ENCODE assay signal across 15 cellular contexts in the genomic region with DNA sequence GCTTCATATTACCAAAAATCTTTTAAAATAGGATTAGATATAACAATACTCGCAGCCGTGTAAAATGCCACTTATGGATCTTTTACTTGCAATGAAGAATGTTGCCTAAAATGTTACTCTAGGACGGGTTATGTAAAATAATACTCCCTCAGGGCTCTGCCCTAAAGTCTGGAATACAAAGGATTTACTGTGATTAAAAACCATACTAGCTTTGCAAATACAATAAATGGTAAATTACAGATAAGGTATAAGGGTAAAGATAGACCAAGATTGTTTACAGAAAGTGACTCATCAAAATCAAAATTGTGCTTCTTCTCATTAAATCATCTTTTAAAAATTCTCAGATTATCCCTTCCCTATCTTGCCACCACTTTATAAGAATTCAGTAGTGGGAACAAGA.
DNase-seq lines count a peak whose midpoint lies in the region; ATAC-seq and TF ChIP-seq lines count a peak whose summit lies in the region.
"Had no signal": no experiment of that assay in that cellular context is flagged by ENCODE, and none has a peak within 500 bp of the region (broad histone marks: within the 10 kb centered on the region; RNA-seq: fewer than 3 reads in every experiment).

No MANE protein-coding gene starts in this region.

- no peak overlapping the region for H3K9ac ChIP-seq in PC-3 (ENCODE audit: low read length)
- H3K9ac ChIP-seq: BLaER1, GM23248 had no signal

- POLR2A ChIA-PET in PC-3 (lab: Charles Lee; ENCODE audit: unreplicated experiment) = no interaction called here

- H3K27ac ChIP-seq in PC-3 (ENCODE audit: low read length) (0 out of 2 replicates have a peak overlapping the region, but pooled peaks have one; percentile 7), psoas muscle (no peak overlapping the region)
- H3K27ac ChIP-seq: 22Rv1, BLaER1, GM23248 had no signal

- no TSS peak for BruUV-seq in PC-3 (replicated peaks; lab: Mats Ljungman, UMichigan)

- 65 to 75% (median 71%) methylated on average over 3 of the region's 3 CpGs for WGBS in psoas muscle, 3 donors

- no peaks in the 10 kb centered on the region for H3K79me2 ChIP-seq in PC-3 (ENCODE audit: low read length)

- no peak for TF ChIP-seq CTCF in PC-3 (conservative IDR thresholded peaks at IDR 0.05; ENCODE audit: low read depth, low read length)
- no peak for TF ChIP-seq CTCF in psoas muscle (IDR thresholded peaks at IDR 0.05)

- H3F3A ChIP-seq in PC-3 (ENCODE audit: low read length, unreplicated experiment) = no peaks in the 10 kb centered on the region

- no peaks in the 10 kb centered on the region for H3K9me2 ChIP-seq in PC-3 (replicated peaks; ENCODE audit: low read length)

- H3K9me3 ChIP-seq in PC-3 (ENCODE audit: low read length) (no peaks in the 10 kb centered on the region), psoas muscle (no peaks in the 10 kb centered on the region)
- H3K9me3 ChIP-seq: BLaER1, Caco-2 had no signal

- no peak overlapping the region for H2AFZ ChIP-seq in PC-3 (ENCODE audit: low read length)
- H2AFZ ChIP-seq: GM23248 had no signal

- CTCF ChIA-PET in PC-3 (lab: Charles Lee) = no interaction called here

- H3K4me1 ChIP-seq in PC-3 (ENCODE audit: insufficient read depth, low read length) = peaks cover 11% of the 10 kb centered on the region
- H3K4me1 ChIP-seq in psoas muscle = no peaks in the 10 kb centered on the region
- H3K4me1 ChIP-seq: BLaER1, Caco-2 had no signal

- H3K36me3 ChIP-seq in PC-3 (ENCODE audit: low read depth, low read length) (no peaks in the 10 kb centered on the region), psoas muscle (ENCODE audit: insufficient read depth in 1 of 2, low read depth in 1 of 2) (peaks cover 0 to 95% of the 10 kb centered on the region in 2 donors)

- peak; percentile 17 for DNase-seq in NCI-H2171 treated with DMSO at 0.1 percent for 48 hours (lab: John Stamatoyannopoulos, UW)
- no peak for DNase-seq in NCI-H2171 (lab: John Stamatoyannopoulos, UW)
- DNase-seq in PC-3 = peak; percentile 52
- DNase-seq in left colon = no peak
- DNase-seq in stimulated activated CD4-positive, alpha-beta T cell treated with anti-CD3 and anti-CD28 coated beads, Interleukin-1b, Interleukin-23, amount 100 ng/mL, for 48 hours = no peak
- DNase-seq in psoas muscle = no peak
- DNase-seq: Caco-2; CD8-positive, alpha-beta memory T cell; DND-41; GDM1; GM23248 had no signal

- H3K27me3 ChIP-seq in PC-3 (ENCODE audit: low read length) (no peaks in the 10 kb centered on the region), psoas muscle (ENCODE audit: insufficient read depth in 3 of 3, low read length in 2 of 3) (no peaks in the 10 kb centered on the region)
- H3K27me3 ChIP-seq: BLaER1 had no signal

- intact Hi-C loops in PC-3 (cut with micrococcal nuclease) (no loop called here), left colon (cut with DNase I, micrococcal nuclease) (no loop called here), psoas muscle (cut with DNase I) (loop anchor here in 1 of 2 donors (10.0 kb wide), 1 partner anchor 1465 kb away; no protein-coding TSS in a partner anchor)

- ATAC-seq in PC-3 (peak; percentile 95), left colon (peak; percentile 47), psoas muscle (no peak), HG02870 (IDR thresholded peaks at IDR 0.05; ENCODE audit: unreplicated experiment) (no peak)
- ATAC-seq: HCT116 had no signal

- no peaks in the 10 kb centered on the region for H4K20me1 ChIP-seq in PC-3 (ENCODE audit: low read length)

- no peak overlapping the region for H3K4me3 ChIP-seq in PC-3 (ENCODE audit: low read length)
- H3K4me3 ChIP-seq in psoas muscle = no peak overlapping the region
- H3K4me3 ChIP-seq: BLaER1, GM23248 had no signal

- peak overlapping the region; percentile 10; the same call in 1 of the 2 replicates for H3K4me2 ChIP-seq in PC-3 (ENCODE audit: low read length)
- H3K4me2 ChIP-seq: BLaER1 had no signal

Comparison
In these comparisons a context has a peak if more than half of its experiments do, and no peak if none do; other contexts are left out.
1. DNase-seq: peak in NCI-H2171 treated with DMSO at 0.1 percent for 48 hours (single experiment) and PC-3 (single experiment); none in NCI-H2171 (single experiment), left colon (0 of 2), stimulated activated CD4-positive, alpha-beta T cell treated with anti-CD3 and anti-CD28 coated beads, Interleukin-1b, Interleukin-23, amount 100 ng/mL, for 48 hours (single experiment) and psoas muscle (0 of 2).
2. ATAC-seq: peak in PC-3 (single experiment) and left colon (single experiment); none in psoas muscle (0 of 4) and HG02870 (single experiment).